Comparison of ENCODE assay signal across 8 cellular contexts in genomic region chr7:66489741-66490140, GRCh38.
DNase-seq lines count a peak whose midpoint lies in the region; ATAC-seq and TF ChIP-seq lines count a peak whose summit lies in the region.
"Not testable (repeated sequence)": the region's sequence is repeated elsewhere in the genome, so short reads cannot be mapped to it uniquely, and the experiment has no call there.

No MANE protein-coding gene starts in this region.

- H2AFZ ChIP-seq in SK-N-SH (ENCODE audit: low read depth), result peak overlapping the region; percentile 15; the same call in 1 of the 2 replicates

- POLR2A ChIA-PET in CD8-positive, alpha-beta T cell (lab: Charles Lee); SK-N-SH (lab: Yijun Ruan, JAX): not testable (repeated sequence)

- H3K36me3 Mint-ChIP-seq in CD8-positive, alpha-beta T cell, result peaks cover 20% of the 10 kb centered on the region
- H3K36me3 Mint-ChIP-seq in chondrocyte (ENCODE audit: low read depth); type B pancreatic cell: not testable (repeated sequence)
- peaks cover 0 to 15% (median 0%) of the 10 kb centered on the region in 3 donors for H3K36me3 Mint-ChIP-seq in immature natural killer cell
- peaks cover 10% of the 10 kb centered on the region for H3K36me3 Mint-ChIP-seq in nephron (ENCODE audit: low read depth)

- not testable (repeated sequence) for H3K9me3 Mint-ChIP-seq in CD8-positive, alpha-beta T cell; chondrocyte (ENCODE audit: low read depth); immature natural killer cell; nephron; type B pancreatic cell

- not testable (repeated sequence) for H3K79me2 ChIP-seq in SK-N-SH (ENCODE audit: insufficient read depth)

- not testable (repeated sequence) for H3K9me3 ChIP-seq in CD8-positive, alpha-beta T cell (ENCODE audit: low read length); SK-N-SH

- H3K27me3 Mint-ChIP-seq in CD8-positive, alpha-beta T cell (ENCODE audit: low read depth); chondrocyte (ENCODE audit: low read depth); nephron (ENCODE audit: low read depth); type B pancreatic cell: not testable (repeated sequence)
- peaks cover 6 to 11% (median 9%) of the 10 kb centered on the region in 3 donors for H3K27me3 Mint-ChIP-seq in immature natural killer cell (ENCODE audit: low read depth in 3 of 3)

- not testable (repeated sequence) for H3K4me2 ChIP-seq in SK-N-SH

- 0 out of 2 replicates have a peak overlapping the region, but pooled peaks have one; percentile 7 for H3K9ac ChIP-seq in SK-N-SH

- H3K4me1 Mint-ChIP-seq in CD8-positive, alpha-beta T cell (ENCODE audit: low read depth), result peaks cover 18% of the 10 kb centered on the region
- H3K4me1 Mint-ChIP-seq in chondrocyte (ENCODE audit: low read depth) (peaks cover 16% of the 10 kb centered on the region), immature natural killer cell (peaks cover 15 to 16% of the 10 kb centered on the region in 2 donors), nephron (peaks cover 14% of the 10 kb centered on the region), type B pancreatic cell (ENCODE audit: unreplicated experiment) (peaks cover 12% of the 10 kb centered on the region)

- not testable (repeated sequence) for DNase-seq in CD8-positive, alpha-beta T cell; SK-N-SH; chondrocyte (ENCODE audit: low spot score); immature natural killer cell; type B pancreatic cell (ENCODE audit: extremely low spot score, unreplicated experiment)
- DNase-seq in HT1080 (ENCODE audit: low read depth), result peak; percentile 9
- peak; percentile 24 for DNase-seq in amniotic epithelial cell (ENCODE audit: low read depth)

- H3K4me3 Mint-ChIP-seq in CD8-positive, alpha-beta T cell; chondrocyte (ENCODE audit: unreplicated experiment); immature natural killer cell: not testable (repeated sequence)
- H3K4me3 Mint-ChIP-seq in nephron (peak overlapping the region; percentile 60 to 67 (median 65)), type B pancreatic cell (peak overlapping the region; percentile 46)

- not testable (repeated sequence) for H3F3A ChIP-seq in SK-N-SH (replicated peaks; ENCODE audit: insufficient read depth)

- ATAC-seq in CD8-positive, alpha-beta T cell, result not testable (repeated sequence)

- H3K9me2 ChIP-seq in SK-N-SH, result not testable (repeated sequence)

- H3K27me3 ChIP-seq in CD8-positive, alpha-beta T cell (ENCODE audit: insufficient read depth, low read length); SK-N-SH (ENCODE audit: insufficient read depth): not testable (repeated sequence)

- H3K4me1 ChIP-seq in CD8-positive, alpha-beta T cell (ENCODE audit: insufficient read depth, low read length); SK-N-SH (ENCODE audit: control insufficient read depth in 1 of 2, insufficient read depth in 2 of 2, low read depth in 1 of 2, low read length in 1 of 2): not testable (repeated sequence)

- WGBS in SK-N-SH (ENCODE audit: low lambda C conversion rate), result 49% methylated on average over 2 of the region's 2 CpGs

- not testable (repeated sequence) for TF ChIP-seq EP300 in SK-N-SH (IDR thresholded peaks at IDR 0.05; ENCODE audit: borderline replicate concordance in 1 of 2, low read depth in 1 of 2, low read length in 1 of 2)

- TF ChIP-seq RAD21 in SK-N-SH (IDR thresholded peaks at IDR 0.05; ENCODE audit: low read length), result not testable (repeated sequence)

- not testable (repeated sequence) for H3K27ac ChIP-seq in CD8-positive, alpha-beta T cell (ENCODE audit: low read depth, low read length)
- H3K27ac ChIP-seq in SK-N-SH (ENCODE audit: low read depth in 2 of 2, low read length in 1 of 2), result peak overlapping the region in 1 of 2 experiments; percentile 37; a peak in 1 of 4 replicates

- intact Hi-C loops in CD8-positive, alpha-beta T cell (cut with DNase I, micrococcal nuclease), result loop anchor here (5.0 to 10.0 kb wide), 9 partner anchors 165 to 1115 kb away; partner anchors contain the start of genes GUSB (in 1 of the 2), SBDS (in 1 of the 2), TMEM248 (in 1 of the 2) and TPST1 (in 1 of the 2)

- CTCF ChIA-PET in CD8-positive, alpha-beta T cell (lab: Charles Lee); SK-N-SH (lab: Yijun Ruan, JAX): not testable (repeated sequence)

- TF ChIP-seq CTCF in CD8-positive, alpha-beta T cell (IDR thresholded peaks at IDR 0.05); SK-N-SH (IDR thresholded peaks at IDR 0.05); chondrocyte (IDR thresholded peaks at IDR 0.05); nephron (IDR thresholded peaks at IDR 0.05; ENCODE audit: unreplicated experiment in 3 of 3); type B pancreatic cell (conservative IDR thresholded peaks at IDR 0.05): not testable (repeated sequence)

- H3K36me3 ChIP-seq in CD8-positive, alpha-beta T cell (ENCODE audit: insufficient read depth, low read length); SK-N-SH (replicated peaks in 1 of 2; ENCODE audit: control insufficient read depth in 1 of 2, insufficient read depth in 2 of 2, low read length in 1 of 2): not testable (repeated sequence)

- H4K20me1 ChIP-seq in SK-N-SH (ENCODE audit: insufficient read depth), result not testable (repeated sequence)

- peak overlapping the region; percentile 30 for H3K27ac Mint-ChIP-seq in CD8-positive, alpha-beta T cell
- H3K27ac Mint-ChIP-seq in chondrocyte (ENCODE audit: unreplicated experiment) (peak overlapping the region; percentile 59), immature natural killer cell (peak overlapping the region; percentile 20 to 70 (median 38)), nephron (peak overlapping the region; percentile 74 to 82 (median 77)), type B pancreatic cell (peak overlapping the region; percentile 62)

- H3K4me3 ChIP-seq in CD8-positive, alpha-beta T cell (ENCODE audit: low read depth, low read length); SK-N-SH (ENCODE audit: low read depth in 2 of 2, low read length in 1 of 2): not testable (repeated sequence)
